ENCODE assay signal across 2 cellular contexts in the genomic region with DNA sequence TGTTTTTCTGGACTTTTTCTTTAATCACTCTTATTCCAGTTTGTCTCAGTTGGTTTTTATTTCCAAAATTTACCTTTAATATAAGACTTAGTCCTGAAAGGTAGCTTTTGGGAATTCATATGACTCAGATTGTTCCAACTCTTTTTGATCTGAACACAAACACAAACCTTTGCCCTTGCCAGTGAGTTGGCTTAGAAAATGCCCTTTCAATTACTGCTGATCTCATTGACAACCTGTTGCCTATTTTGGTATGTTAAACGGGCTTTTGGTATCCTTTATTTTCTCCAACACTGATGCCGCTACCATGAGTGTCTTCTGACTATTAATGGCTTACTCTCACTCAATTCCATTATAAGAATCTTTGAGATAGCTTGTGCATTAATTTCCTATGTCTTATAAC.
TF ChIP-seq lines count a peak whose summit lies in the region.

No MANE protein-coding gene starts in this region.

TF ChIP-seq in GM23338, 12 proteins besides CTCF, POLR2A, EP300 and RAD21:
- TF ChIP-seq, protein P1, sequence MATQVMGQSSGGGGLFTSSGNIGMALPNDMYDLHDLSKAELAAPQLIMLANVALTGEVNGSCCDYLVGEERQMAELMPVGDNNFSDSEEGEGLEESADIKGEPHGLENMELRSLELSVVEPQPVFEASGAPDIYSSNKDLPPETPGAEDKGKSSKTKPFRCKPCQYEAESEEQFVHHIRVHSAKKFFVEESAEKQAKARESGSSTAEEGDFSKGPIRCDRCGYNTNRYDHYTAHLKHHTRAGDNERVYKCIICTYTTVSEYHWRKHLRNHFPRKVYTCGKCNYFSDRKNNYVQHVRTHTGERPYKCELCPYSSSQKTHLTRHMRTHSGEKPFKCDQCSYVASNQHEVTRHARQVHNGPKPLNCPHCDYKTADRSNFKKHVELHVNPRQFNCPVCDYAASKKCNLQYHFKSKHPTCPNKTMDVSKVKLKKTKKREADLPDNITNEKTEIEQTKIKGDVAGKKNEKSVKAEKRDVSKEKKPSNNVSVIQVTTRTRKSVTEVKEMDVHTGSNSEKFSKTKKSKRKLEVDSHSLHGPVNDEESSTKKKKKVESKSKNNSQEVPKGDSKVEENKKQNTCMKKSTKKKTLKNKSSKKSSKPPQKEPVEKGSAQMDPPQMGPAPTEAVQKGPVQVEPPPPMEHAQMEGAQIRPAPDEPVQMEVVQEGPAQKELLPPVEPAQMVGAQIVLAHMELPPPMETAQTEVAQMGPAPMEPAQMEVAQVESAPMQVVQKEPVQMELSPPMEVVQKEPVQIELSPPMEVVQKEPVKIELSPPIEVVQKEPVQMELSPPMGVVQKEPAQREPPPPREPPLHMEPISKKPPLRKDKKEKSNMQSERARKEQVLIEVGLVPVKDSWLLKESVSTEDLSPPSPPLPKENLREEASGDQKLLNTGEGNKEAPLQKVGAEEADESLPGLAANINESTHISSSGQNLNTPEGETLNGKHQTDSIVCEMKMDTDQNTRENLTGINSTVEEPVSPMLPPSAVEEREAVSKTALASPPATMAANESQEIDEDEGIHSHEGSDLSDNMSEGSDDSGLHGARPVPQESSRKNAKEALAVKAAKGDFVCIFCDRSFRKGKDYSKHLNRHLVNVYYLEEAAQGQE (IDR thresholded peaks at IDR 0.05; ENCODE audit: unreplicated experiment), result no peak
- TF ChIP-seq ZNF331 (CRISPR knock-in tag; IDR thresholded peaks at IDR 0.05; ENCODE audit: low read depth), result no peak
- TF ChIP-seq NANOG (IDR thresholded peaks at IDR 0.05; ENCODE audit: borderline replicate concordance), result no peak
- TF ChIP-seq CREB1 (CRISPR knock-in tag; IDR thresholded peaks at IDR 0.05; ENCODE audit: low read depth), result no peak
- TF ChIP-seq JUNB (IDR thresholded peaks at IDR 0.05; ENCODE audit: unreplicated experiment), result no peak
- TF ChIP-seq ZNF114 (CRISPR knock-in tag; IDR thresholded peaks at IDR 0.05), result no peak
- TF ChIP-seq, protein P2, sequence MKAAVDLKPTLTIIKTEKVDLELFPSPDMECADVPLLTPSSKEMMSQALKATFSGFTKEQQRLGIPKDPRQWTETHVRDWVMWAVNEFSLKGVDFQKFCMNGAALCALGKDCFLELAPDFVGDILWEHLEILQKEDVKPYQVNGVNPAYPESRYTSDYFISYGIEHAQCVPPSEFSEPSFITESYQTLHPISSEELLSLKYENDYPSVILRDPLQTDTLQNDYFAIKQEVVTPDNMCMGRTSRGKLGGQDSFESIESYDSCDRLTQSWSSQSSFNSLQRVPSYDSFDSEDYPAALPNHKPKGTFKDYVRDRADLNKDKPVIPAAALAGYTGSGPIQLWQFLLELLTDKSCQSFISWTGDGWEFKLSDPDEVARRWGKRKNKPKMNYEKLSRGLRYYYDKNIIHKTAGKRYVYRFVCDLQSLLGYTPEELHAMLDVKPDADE (IDR thresholded peaks at IDR 0.05), result no peak
- TF ChIP-seq POLR2AphosphoS5 (IDR thresholded peaks at IDR 0.05; ENCODE audit: low read depth), result no peak

TF ChIP-seq in SK-N-SH, 30 proteins besides CTCF, POLR2A, EP300 and RAD21 (continued from another document):
- TF ChIP-seq, protein P3, sequence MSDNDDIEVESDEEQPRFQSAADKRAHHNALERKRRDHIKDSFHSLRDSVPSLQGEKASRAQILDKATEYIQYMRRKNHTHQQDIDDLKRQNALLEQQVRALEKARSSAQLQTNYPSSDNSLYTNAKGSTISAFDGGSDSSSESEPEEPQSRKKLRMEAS (IDR thresholded peaks at IDR 0.05; ENCODE audit: low read depth), result no peak
- no peak for TF ChIP-seq CHD2 (IDR thresholded peaks at IDR 0.05; ENCODE audit: low read length, partially characterized antibody)
- TF ChIP-seq FOXM1 (IDR thresholded peaks at IDR 0.05; ENCODE audit: low read depth), result no peak
- no peak for TF ChIP-seq MXI1 (IDR thresholded peaks at IDR 0.05; ENCODE audit: low read depth, low read length)
- TF ChIP-seq, protein P4, sequence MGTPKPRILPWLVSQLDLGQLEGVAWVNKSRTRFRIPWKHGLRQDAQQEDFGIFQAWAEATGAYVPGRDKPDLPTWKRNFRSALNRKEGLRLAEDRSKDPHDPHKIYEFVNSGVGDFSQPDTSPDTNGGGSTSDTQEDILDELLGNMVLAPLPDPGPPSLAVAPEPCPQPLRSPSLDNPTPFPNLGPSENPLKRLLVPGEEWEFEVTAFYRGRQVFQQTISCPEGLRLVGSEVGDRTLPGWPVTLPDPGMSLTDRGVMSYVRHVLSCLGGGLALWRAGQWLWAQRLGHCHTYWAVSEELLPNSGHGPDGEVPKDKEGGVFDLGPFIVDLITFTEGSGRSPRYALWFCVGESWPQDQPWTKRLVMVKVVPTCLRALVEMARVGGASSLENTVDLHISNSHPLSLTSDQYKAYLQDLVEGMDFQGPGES (IDR thresholded peaks at IDR 0.05; ENCODE audit: low read depth, low read length), result no peak
- TF ChIP-seq, protein P5, sequence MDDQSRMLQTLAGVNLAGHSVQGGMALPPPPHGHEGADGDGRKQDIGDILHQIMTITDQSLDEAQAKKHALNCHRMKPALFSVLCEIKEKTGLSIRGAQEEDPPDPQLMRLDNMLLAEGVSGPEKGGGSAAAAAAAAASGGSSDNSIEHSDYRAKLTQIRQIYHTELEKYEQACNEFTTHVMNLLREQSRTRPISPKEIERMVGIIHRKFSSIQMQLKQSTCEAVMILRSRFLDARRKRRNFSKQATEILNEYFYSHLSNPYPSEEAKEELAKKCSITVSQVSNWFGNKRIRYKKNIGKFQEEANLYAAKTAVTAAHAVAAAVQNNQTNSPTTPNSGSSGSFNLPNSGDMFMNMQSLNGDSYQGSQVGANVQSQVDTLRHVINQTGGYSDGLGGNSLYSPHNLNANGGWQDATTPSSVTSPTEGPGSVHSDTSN (IDR thresholded peaks at IDR 0.05), result no peak
- TF ChIP-seq RXRA (IDR thresholded peaks at IDR 0.05; ENCODE audit: borderline replicate concordance, low read depth), result no peak
